ENCODE assay signal across 14 cellular contexts in genomic region chr12:116159175-116159574, GRCh38.
DNase-seq lines count a peak whose midpoint lies in the region; ATAC-seq and TF ChIP-seq lines count a peak whose summit lies in the region.
"Had no signal": no experiment of that assay in that cellular context is flagged by ENCODE, and none has a peak within 500 bp of the region (broad histone marks: within the 10 kb centered on the region; RNA-seq: fewer than 3 reads in every experiment).

No MANE protein-coding gene starts in this region.

- in situ Hi-C loops in KBM-7 (cut with MboI; ENCODE audit: low pct_unique_long_range_greater_than_20kb, low sequenced_read_pairs), result no loop called here

- H3K4me1 Mint-ChIP-seq in activated CD4-positive, alpha-beta T cell treated with anti-CD3 and anti-CD28 coated beads, Interleukin-2, amount 10 ng/mL, durations not matched to agents 7 days and 5 days, result peaks cover 21% of the 10 kb centered on the region

- H3K36me3 ChIP-seq in SK-N-MC (ENCODE audit: insufficient read depth, low read length), result no peaks in the 10 kb centered on the region

- peak; percentile 7 for DNase-seq in NCI-H748 (lab: John Stamatoyannopoulos, UW; ENCODE audit: unreplicated experiment)
- DNase-seq in NCI-H748 treated with DMSO at 0.1 percent for 48 hours (lab: John Stamatoyannopoulos, UW), result no peak
- DNase-seq in SK-N-MC (ENCODE audit: low read depth, low spot score), result no peak
- peak; percentile 37 to 73 for DNase-seq in foreskin fibroblast
- peak; percentile 73 for DNase-seq in superior temporal gyrus (ENCODE audit: extremely low spot score)
- no peak for DNase-seq in KBM-7
- DNase-seq in activated CD4-positive, alpha-beta T cell treated with anti-CD3 and anti-CD28 coated beads, Interleukin-2, amount 10 ng/mL, durations not matched to agents 7 days and 5 days, result no peak
- DNase-seq: activated T-cell treated with anti-CD3 and anti-CD28 coated beads, Interleukin-2, amount 50 U/mL, for 48 hours; NCI-H146; stimulated activated CD4-positive, alpha-beta T cell treated with anti-CD3 and anti-CD28 coated beads, Interleukin-2, amount 100 ng/mL, for 48 hours had no signal

- CTCF ChIA-PET in activated CD4-positive, alpha-beta T cell treated with anti-CD3 and anti-CD28 coated beads, Interleukin-2, amount 10 ng/mL, durations not matched to agents 7 days and 5 days (lab: Charles Lee), result no interaction called here

- H3K9me3 ChIP-seq in SK-N-MC (ENCODE audit: low read depth, low read length), result no peaks in the 10 kb centered on the region

- H3K4me3 ChIP-seq in SK-N-MC (no peak overlapping the region), foreskin fibroblast (ENCODE audit: low read depth in 1 of 2, low read length in 2 of 2) (no peak overlapping the region)

- H3K27me3 Mint-ChIP-seq in activated CD4-positive, alpha-beta T cell treated with anti-CD3 and anti-CD28 coated beads, Interleukin-2, amount 10 ng/mL, durations not matched to agents 7 days and 5 days, result no peaks in the 10 kb centered on the region
- H3K27me3 Mint-ChIP-seq: central memory CD8-positive, alpha-beta T cell had no signal

- H3K27ac ChIP-seq in SK-N-MC, result peak overlapping the region; percentile 64; the same call in 1 of the 2 replicates
- H3K27ac ChIP-seq: parathyroid adenoma, RWPE1 had no signal

- POLR2A ChIA-PET in activated CD4-positive, alpha-beta T cell treated with anti-CD3 and anti-CD28 coated beads, Interleukin-2, amount 10 ng/mL, durations not matched to agents 7 days and 5 days (lab: Charles Lee), result no interaction called here

- ATAC-seq in GM18517 (IDR thresholded peaks at IDR 0.05; ENCODE audit: unreplicated experiment), result no peak

- H3K9ac ChIP-seq in SK-N-MC (ENCODE audit: insufficient read length), result no peak overlapping the region
- H3K9ac ChIP-seq: parathyroid adenoma had no signal

- TF ChIP-seq CTCF in foreskin fibroblast (IDR thresholded peaks at IDR 0.05; ENCODE audit: low read depth, low read length), result no peak

- H3K9me3 Mint-ChIP-seq in activated CD4-positive, alpha-beta T cell treated with anti-CD3 and anti-CD28 coated beads, Interleukin-2, amount 10 ng/mL, durations not matched to agents 7 days and 5 days, result no peaks in the 10 kb centered on the region
- H3K9me3 Mint-ChIP-seq: central memory CD8-positive, alpha-beta T cell had no signal

- H3K36me3 Mint-ChIP-seq in activated CD4-positive, alpha-beta T cell treated with anti-CD3 and anti-CD28 coated beads, Interleukin-2, amount 10 ng/mL, durations not matched to agents 7 days and 5 days (ENCODE audit: low read depth), result no peaks in the 10 kb centered on the region

- H3K27ac Mint-ChIP-seq in activated CD4-positive, alpha-beta T cell treated with anti-CD3 and anti-CD28 coated beads, Interleukin-2, amount 10 ng/mL, durations not matched to agents 7 days and 5 days, result no peak overlapping the region

- H3K4me3 Mint-ChIP-seq in activated CD4-positive, alpha-beta T cell treated with anti-CD3 and anti-CD28 coated beads, Interleukin-2, amount 10 ng/mL, durations not matched to agents 7 days and 5 days, result no peak overlapping the region
- H3K4me3 Mint-ChIP-seq: central memory CD8-positive, alpha-beta T cell had no signal

Comparison
In these comparisons a context has a peak if more than half of its experiments do, and no peak if none do; other contexts are left out.
1. DNase-seq: peak in NCI-H748 (single experiment), foreskin fibroblast (2 of 2) and superior temporal gyrus (single experiment); none in NCI-H748 treated with DMSO at 0.1 percent for 48 hours (single experiment), SK-N-MC (single experiment), KBM-7 (single experiment) and activated CD4-positive, alpha-beta T cell treated with anti-CD3 and anti-CD28 coated beads, Interleukin-2, amount 10 ng/mL, durations not matched to agents 7 days and 5 days (single experiment).